Comparison of ENCODE assay signal across 27 cellular contexts in genomic region chr18:69081846-69082245, GRCh38.
"Had no signal": no experiment of that assay in that cellular context is flagged by ENCODE, and none has a peak within 500 bp of the region (broad histone marks: within the 10 kb centered on the region; RNA-seq: fewer than 3 reads in every experiment).

No MANE protein-coding gene starts in this region.

- H3K4me2 ChIP-seq: KMS-11, SK-N-SH had no signal

- H3K36me3 ChIP-seq: SJSA1 had no signal

- FAIRE-seq: HTR-8/SVneo, RCC 7860 had no signal

- H3K4me1 ChIP-seq: SJSA1 had no signal

- H3K4me3 ChIP-seq: SJSA1 had no signal

- DNase-seq: Kasumi-1, MM.1S, MV-4-11, NCI-H1048, NCI-H1105, NCI-H146, NCI-H1694 treated with DMSO at 0.1 percent for 48 hours, NCI-H1930, NCI-H2081, NCI-H2171, NCI-H226, NCI-H446, NCI-H510A, NCI-H524 treated with DMSO at 0.1 percent for 48 hours, NCI-H69, NCI-H774, Right ventricle myocardium superior, RPMI8226, SIG-M5, SK-N-SH, SW 1271, T-cell had no signal

- H3K9me2 ChIP-seq: SK-N-SH had no signal

- H3K27me3 ChIP-seq: SJSA1 had no signal

- H3K9ac ChIP-seq: KMS-11, SK-N-SH had no signal

- H3K27ac ChIP-seq: HL-60, KMS-11, SJSA1 had no signal

- H3K9me3 ChIP-seq: SJSA1, SK-N-SH had no signal

- ATAC-seq: T-cell had no signal
